ENCODE assay signal across 15 cellular contexts in the genomic region with DNA sequence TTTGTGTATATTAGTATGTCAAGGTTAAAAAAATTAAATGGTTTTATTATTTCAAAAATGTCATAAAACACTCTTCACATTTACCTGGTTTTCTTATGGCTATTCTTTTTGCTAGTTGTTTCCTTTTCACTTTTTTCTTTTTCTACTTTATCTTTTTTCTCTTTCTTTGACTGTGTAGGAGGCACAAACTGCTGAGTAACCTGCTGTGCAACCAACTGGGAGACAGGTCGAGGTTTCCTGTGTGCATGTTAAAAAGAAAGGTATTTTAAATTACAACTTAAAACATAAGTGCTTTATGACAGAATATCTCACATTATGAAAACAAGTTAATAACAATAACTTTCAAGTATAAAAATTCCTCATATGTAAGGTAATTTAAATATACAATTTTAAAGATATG. TPM values are rescaled to one million over a fixed set of nuclear protein-coding genes. Genes with fewer than 3 reads are reported as not detected.
DNase-seq lines count a peak whose midpoint lies in the region; ATAC-seq and TF ChIP-seq lines count a peak whose summit lies in the region.
"Had no signal": no experiment of that assay in that cellular context is flagged by ENCODE, and none has a peak within 500 bp of the region (broad histone marks: within the 10 kb centered on the region; RNA-seq: fewer than 3 reads in every experiment).

No MANE protein-coding gene starts in this region.

- H2BK120ac ChIP-seq in trophoblast cell (ENCODE audit: insufficient read depth, low read length, poor library complexity): no peak overlapping the region

- no peak overlapping the region for H3K4ac ChIP-seq in trophoblast cell (ENCODE audit: low read depth, low read length)

- RAD21 ChIA-PET in HCT116 (lab: Charles Lee; ENCODE audit: low non-redundant PET in 1 of 2, low total read pairs in 2 of 2, uncharacterized antibody in 2 of 2, unreplicated experiment in 2 of 2): no interaction called here

- H3K27me3 ChIP-seq in cardiac muscle cell (no peaks in the 10 kb centered on the region), HCT116 (ENCODE audit: insufficient read depth, low read length) (no peaks in the 10 kb centered on the region), trophoblast cell (ENCODE audit: insufficient read depth, low read length) (no peaks in the 10 kb centered on the region)
- H3K27me3 ChIP-seq: BLaER1 treated with 17β-estradiol and CSF1 and Interleukin-3, amounts not matched to agents 10 nM and 100 nM had no signal

- no peak overlapping the region for H4K12ac ChIP-seq in trophoblast cell (ENCODE audit: low read depth, low read length)

- H4K91ac ChIP-seq in trophoblast cell (ENCODE audit: low read depth, low read length): no peak overlapping the region

- no peak for ATAC-seq in Right ventricle myocardium superior (ENCODE audit: poor library complexity)
- no peak for ATAC-seq in HCT116
- no peak for ATAC-seq in central memory CD8-positive, alpha-beta T cell (replicated peaks; ENCODE audit: extremely low read depth, poor library complexity, severe bottlenecking)
- ATAC-seq in GM21737 (IDR thresholded peaks at IDR 0.05; ENCODE audit: unreplicated experiment): no peak
- ATAC-seq: Panc1, Right ventricle myocardium inferior had no signal

- H3K4me1 ChIP-seq in cardiac muscle cell (ENCODE audit: low read depth): peaks cover 10% of the 10 kb centered on the region
- H3K4me1 ChIP-seq in HCT116 (ENCODE audit: control insufficient read depth in 1 of 2, insufficient read depth in 2 of 2, low read length in 2 of 2): peaks cover 12 to 15% of the 10 kb centered on the region in 2 experiments
- no peaks in the 10 kb centered on the region for H3K4me1 ChIP-seq in trophoblast cell (ENCODE audit: control insufficient read depth in 1 of 2, insufficient read depth in 2 of 2, low read length in 2 of 2)

- no peak overlapping the region for H3K4me3 Mint-ChIP-seq in central memory CD8-positive, alpha-beta T cell
- H3K4me3 Mint-ChIP-seq in nephron progenitor cell: no peak overlapping the region

- no peaks in the 10 kb centered on the region for H3K79me1 ChIP-seq in trophoblast cell (ENCODE audit: low read length)

- H3K27me3 Mint-ChIP-seq in central memory CD8-positive, alpha-beta T cell: no peaks in the 10 kb centered on the region
- no peaks in the 10 kb centered on the region for H3K27me3 Mint-ChIP-seq in nephron progenitor cell (ENCODE audit: low read depth, poor library complexity)

- H2AFZ ChIP-seq in HCT116 (ENCODE audit: low read depth, low read length, poor library complexity, severe bottlenecking) (no peak overlapping the region), trophoblast cell (ENCODE audit: insufficient read depth, low read length, poor library complexity) (no peak overlapping the region)

- H3K9me3 ChIP-seq in cardiac muscle cell (ENCODE audit: low read depth) (no peaks in the 10 kb centered on the region), HCT116 (ENCODE audit: control insufficient read depth in 1 of 2, insufficient read depth in 1 of 2, low read depth in 1 of 2, low read length in 2 of 2) (no peaks in the 10 kb centered on the region), trophoblast cell (ENCODE audit: insufficient read depth, low read depth, low read length) (no peaks in the 10 kb centered on the region)
- H3K9me3 ChIP-seq: BLaER1 treated with 17β-estradiol and CSF1 and Interleukin-3, amounts not matched to agents 10 nM and 100 nM had no signal

- H2AK5ac ChIP-seq in trophoblast cell (ENCODE audit: low read length): no peak overlapping the region

- TF ChIP-seq CTCF in cardiac muscle cell (IDR thresholded peaks at IDR 0.05; ENCODE audit: low read depth, low read length): no peak
- TF ChIP-seq CTCF in HCT116 (IDR thresholded peaks at IDR 0.05 in 2 of 3, conservative IDR thresholded peaks at IDR 0.05 in 1 of 3; ENCODE audit: borderline replicate concordance in 1 of 3, insufficient read depth in 1 of 3, low read depth in 2 of 3, low read length in 2 of 3): no peak
- no peak for TF ChIP-seq CTCF in nephron progenitor cell (IDR thresholded peaks at IDR 0.05)

- no peak overlapping the region for H2BK5ac ChIP-seq in trophoblast cell (ENCODE audit: low read depth, low read length, poor library complexity)

- H3K27ac ChIP-seq in cardiac muscle cell (peak overlapping the region; percentile 19), HCT116 (ENCODE audit: low read depth, low read length) (no peak overlapping the region), trophoblast cell (ENCODE audit: low read depth, low read length) (no peak overlapping the region)
- H3K27ac ChIP-seq: BLaER1 treated with 17β-estradiol and CSF1 and Interleukin-3, amounts not matched to agents 10 nM and 100 nM had no signal

- no peak overlapping the region for H3K23ac ChIP-seq in trophoblast cell (ENCODE audit: low read length)

- H3K4me2 ChIP-seq in HCT116 (ENCODE audit: low read length) (peak overlapping the region; percentile 52; the same call in 1 of the 2 replicates), trophoblast cell (ENCODE audit: low read length) (no peak overlapping the region)
- H3K4me2 ChIP-seq: BLaER1 treated with 17β-estradiol and CSF1 and Interleukin-3, amounts not matched to agents 10 nM and 100 nM had no signal

- intact Hi-C loops in Right ventricle myocardium superior (cut with DNase I) (no loop called here), HCT116 (cut with micrococcal nuclease) (no loop called here)

- H3K36me3 ChIP-seq in cardiac muscle cell (peaks cover 27% of the 10 kb centered on the region), HCT116 (ENCODE audit: control insufficient read depth in 1 of 2, insufficient read depth in 2 of 2, low read length in 2 of 2) (no peaks in the 10 kb centered on the region), trophoblast cell (ENCODE audit: control insufficient read depth in 1 of 2, insufficient read depth in 2 of 2, low read length in 2 of 2) (peaks cover 0 to 2% of the 10 kb centered on the region in 2 experiments)

- no peak for TF ChIP-seq RAD21 in HCT116 (IDR thresholded peaks at IDR 0.05; ENCODE audit: low read depth)

- no TSS peak for BruUV-seq in HCT116 (replicated peaks; lab: Mats Ljungman, UMichigan)

- H3K36me3 Mint-ChIP-seq in central memory CD8-positive, alpha-beta T cell (ENCODE audit: insufficient read depth): peaks cover 11% of the 10 kb centered on the region
- H3K36me3 Mint-ChIP-seq in nephron progenitor cell (ENCODE audit: low read depth): peaks cover 37% of the 10 kb centered on the region

- H3K9me3 Mint-ChIP-seq in central memory CD8-positive, alpha-beta T cell: no peaks in the 10 kb centered on the region
- no peaks in the 10 kb centered on the region for H3K9me3 Mint-ChIP-seq in nephron progenitor cell

- no peaks in the 10 kb centered on the region for H4K20me1 ChIP-seq in HCT116 (ENCODE audit: insufficient read depth)

- no CpG with 5 or more reads among the region's 1 CpG for WGBS in trophoblast cell (ENCODE audit: extremely low coverage, insufficient coverage, insufficient read length)

- no peak overlapping the region for H3K14ac ChIP-seq in trophoblast cell (ENCODE audit: low read length)

- H3K9ac ChIP-seq in HCT116 (ENCODE audit: low read length) (no peak overlapping the region), trophoblast cell (ENCODE audit: low read length) (no peak overlapping the region)
- H3K9ac ChIP-seq: BLaER1 treated with 17β-estradiol and CSF1 and Interleukin-3, amounts not matched to agents 10 nM and 100 nM had no signal

- no peak for DNase-seq in cardiac muscle cell (ENCODE audit: low read depth in 1 of 2, low spot score in 1 of 2)
- no peak for DNase-seq in Right ventricle myocardium superior
- no peak for DNase-seq in HCT116 (ENCODE audit: low read depth, low spot score)
- no peak for DNase-seq in central memory CD8-positive, alpha-beta T cell (ENCODE audit: low spot score in 2 of 2)
- DNase-seq in nephron progenitor cell: no peak
- no peak for DNase-seq in trophoblast cell
- DNase-seq: MM.1S, NCI-H1105 treated with DMSO at 0.1 percent for 48 hours, NCI-H187, NCI-H446 treated with DMSO at 0.1 percent for 48 hours, NCI-H748 treated with DMSO at 0.1 percent for 48 hours had no signal

- H3K79me2 ChIP-seq in HCT116 (ENCODE audit: insufficient read depth, low read length) (no peaks in the 10 kb centered on the region), trophoblast cell (ENCODE audit: control insufficient read depth, insufficient read depth, low read length, poor library complexity) (no peaks in the 10 kb centered on the region)

- CTCF ChIA-PET in HCT116 (lab: Charles Lee): no interaction called here

- POLR2A ChIA-PET in HCT116 (lab: Charles Lee): interaction anchor here (1.9 kb wide), 1 partner anchor 16 kb away, joined by 4 read pairs; no protein-coding TSS in a partner anchor

- no peak overlapping the region for H4K8ac ChIP-seq in trophoblast cell (ENCODE audit: low read depth, low read length)

- TF ChIP-seq POLR2A in HCT116 (IDR thresholded peaks at IDR 0.05; ENCODE audit: borderline replicate concordance, extremely low read depth, insufficient read depth, insufficient read length): no peak

- H3K27ac Mint-ChIP-seq in central memory CD8-positive, alpha-beta T cell (ENCODE audit: low read depth): peak overlapping the region; percentile 58
- H3K27ac Mint-ChIP-seq in nephron progenitor cell: peak overlapping the region; percentile 71

- H3K4me3 ChIP-seq in cardiac muscle cell (no peak overlapping the region), HCT116 (replicated peaks in 1 of 2; ENCODE audit: low read depth in 1 of 2, low read length in 2 of 2) (no peak overlapping the region), trophoblast cell (ENCODE audit: low read depth, low read length) (no peak overlapping the region)
- H3K4me3 ChIP-seq: BLaER1 treated with 17β-estradiol and CSF1 and Interleukin-3, amounts not matched to agents 10 nM and 100 nM had no signal

- no peak overlapping the region for H2BK12ac ChIP-seq in trophoblast cell (ENCODE audit: low read length)

- no peaks in the 10 kb centered on the region for H3K9me2 ChIP-seq in HCT116 (ENCODE audit: insufficient read depth)

- no peak overlapping the region for H3K18ac ChIP-seq in trophoblast cell (ENCODE audit: low read length)

- H3K4me1 Mint-ChIP-seq in central memory CD8-positive, alpha-beta T cell: peaks cover 18% of the 10 kb centered on the region
- H3K4me1 Mint-ChIP-seq in nephron progenitor cell: peaks cover 3% of the 10 kb centered on the region

TF ChIP-seq in HCT116, 20 proteins besides CTCF, POLR2A, EP300 and RAD21:
- TF ChIP-seq EGR1 (IDR thresholded peaks at IDR 0.05; ENCODE audit: low read depth) (no peak), SIN3A (IDR thresholded peaks at IDR 0.05; ENCODE audit: low read depth) (no peak), ZFX (IDR thresholded peaks at IDR 0.05) (no peak), MAX (IDR thresholded peaks at IDR 0.05) (no peak), ELF1 (IDR thresholded peaks at IDR 0.05; ENCODE audit: borderline replicate concordance, low read depth) (no peak)

RNA-seq across cellular contexts. Expression of gene GXYLT1, which starts 16.9 kb away (rescaled TPM):
- total RNA-seq in cardiac muscle cell (9.4 and 15.6 TPM in 2 replicates), Right ventricle myocardium superior (4.3 TPM), HCT116 (2021; ENCODE audit: unreplicated experiment) (9.0 TPM)
- 6.9 and 8.7 TPM in 2 replicates for polyA plus RNA-seq in cardiac muscle cell
- 1.6 and 2.4 TPM in 2 replicates for polyA plus RNA-seq in HCT116 (2012)
- 10.9 and 11.5 TPM in 2 replicates for polyA plus RNA-seq in trophoblast cell (2013)
